ENCODE assay signal across 1 cellular context in the genomic region with DNA sequence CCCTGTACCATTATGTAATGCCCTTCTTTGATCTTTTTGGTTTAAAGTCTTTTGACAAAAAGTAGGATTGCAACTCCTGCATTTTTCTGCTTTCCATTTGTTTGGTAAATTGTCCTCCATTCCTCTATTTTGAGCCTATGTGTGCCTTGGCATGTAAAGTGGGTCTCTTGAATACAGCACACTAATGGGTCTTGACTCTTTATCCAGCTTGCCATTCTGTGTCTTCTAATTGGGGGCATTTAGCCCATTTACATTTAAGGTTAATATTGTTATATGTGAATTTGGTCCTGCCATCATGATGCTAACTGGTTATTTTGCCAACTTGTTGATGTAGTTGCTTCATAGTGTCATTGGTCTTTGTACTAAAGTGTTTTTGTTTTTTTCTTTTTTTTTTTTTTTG.
TF ChIP-seq lines count a peak whose summit lies in the region.

No MANE protein-coding gene starts in this region.

TF ChIP-seq in HEK293, 187 proteins besides CTCF, POLR2A, EP300 and RAD21 (continued from another document):
- TF ChIP-seq, protein P1, sequence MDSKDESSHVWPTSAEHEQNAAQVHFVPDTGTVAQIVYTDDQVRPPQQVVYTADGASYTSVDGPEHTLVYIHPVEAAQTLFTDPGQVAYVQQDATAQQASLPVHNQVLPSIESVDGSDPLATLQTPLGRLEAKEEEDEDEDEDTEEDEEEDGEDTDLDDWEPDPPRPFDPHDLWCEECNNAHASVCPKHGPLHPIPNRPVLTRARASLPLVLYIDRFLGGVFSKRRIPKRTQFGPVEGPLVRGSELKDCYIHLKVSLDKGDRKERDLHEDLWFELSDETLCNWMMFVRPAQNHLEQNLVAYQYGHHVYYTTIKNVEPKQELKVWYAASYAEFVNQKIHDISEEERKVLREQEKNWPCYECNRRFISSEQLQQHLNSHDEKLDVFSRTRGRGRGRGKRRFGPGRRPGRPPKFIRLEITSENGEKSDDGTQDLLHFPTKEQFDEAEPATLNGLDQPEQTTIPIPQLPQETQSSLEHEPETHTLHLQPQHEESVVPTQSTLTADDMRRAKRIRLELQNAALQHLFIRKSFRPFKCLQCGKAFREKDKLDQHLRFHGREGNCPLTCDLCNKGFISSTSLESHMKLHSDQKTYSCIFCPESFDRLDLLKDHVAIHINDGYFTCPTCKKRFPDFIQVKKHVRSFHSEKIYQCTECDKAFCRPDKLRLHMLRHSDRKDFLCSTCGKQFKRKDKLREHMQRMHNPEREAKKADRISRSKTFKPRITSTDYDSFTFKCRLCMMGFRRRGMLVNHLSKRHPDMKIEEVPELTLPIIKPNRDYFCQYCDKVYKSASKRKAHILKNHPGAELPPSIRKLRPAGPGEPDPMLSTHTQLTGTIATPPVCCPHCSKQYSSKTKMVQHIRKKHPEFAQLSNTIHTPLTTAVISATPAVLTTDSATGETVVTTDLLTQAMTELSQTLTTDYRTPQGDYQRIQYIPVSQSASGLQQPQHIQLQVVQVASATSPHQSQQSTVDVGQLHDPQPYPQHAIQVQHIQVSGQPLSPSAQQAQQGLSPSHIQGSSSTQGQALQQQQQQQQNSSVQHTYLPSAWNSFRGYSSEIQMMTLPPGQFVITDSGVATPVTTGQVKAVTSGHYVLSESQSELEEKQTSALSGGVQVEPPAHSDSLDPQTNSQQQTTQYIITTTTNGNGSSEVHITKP (tag by site-specific recombination; IDR thresholded peaks at IDR 0.05): no peak
- TF ChIP-seq ZSCAN16 (tag by site-specific recombination; IDR thresholded peaks at IDR 0.05): no peak
